In the genomic region with DNA sequence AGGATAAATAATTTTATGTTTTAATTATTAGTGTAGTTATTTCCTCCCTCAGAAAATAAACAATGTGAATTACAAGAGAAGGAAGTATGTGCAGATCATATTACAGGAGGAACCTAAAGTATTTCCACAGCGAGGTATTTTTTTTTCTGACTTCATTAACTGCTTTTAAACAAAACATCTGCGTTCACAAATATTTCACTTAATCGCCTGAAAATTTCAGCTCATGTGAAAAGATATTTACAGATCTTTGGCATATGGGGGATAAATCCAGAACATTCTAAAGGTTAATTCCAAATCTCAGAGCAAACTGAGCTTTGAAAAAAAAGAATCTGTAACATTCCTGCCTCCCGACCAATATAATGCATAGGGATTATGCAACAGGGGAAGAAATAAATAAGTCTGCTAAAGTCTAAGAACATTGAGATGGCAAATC, we compare ENCODE assay signal across 8 cellular contexts. TPM values are rescaled to one million over a fixed set of nuclear protein-coding genes. Genes with fewer than 3 reads are reported as not detected.
A peak's percentile ranks its signal among the peaks of the same experiment; 100 is the strongest.
DNase-seq lines count a peak whose midpoint lies in the region; ATAC-seq and TF ChIP-seq lines count a peak whose summit lies in the region.

No MANE protein-coding gene starts in this region.

- in situ Hi-C loops in mammary epithelial cell (cut with MboI; ENCODE audit: low sequenced_read_pairs in 2 of 2) = no loop called here

- H3K36me3 ChIP-seq in mammary epithelial cell (ENCODE audit: insufficient read depth, low read length) (peaks cover 6% of the 10 kb centered on the region), mucosa of stomach (ENCODE audit: control insufficient read depth, insufficient read depth, low read length) (no peaks in the 10 kb centered on the region), upper lobe of right lung (peaks cover 9% of the 10 kb centered on the region)

- no peak overlapping the region for H3K4me3 ChIP-seq in mammary epithelial cell (replicated peaks in 1 of 3; ENCODE audit: insufficient read depth in 1 of 3, low read depth in 2 of 3, low read length in 3 of 3)
- peak overlapping the region in 29 of 59 donors; percentile 0 to 52 (median 35) for H3K4me3 ChIP-seq in dorsolateral prefrontal cortex
- H3K4me3 ChIP-seq in mucosa of stomach (ENCODE audit: low read length) = no peak overlapping the region
- peak overlapping the region; percentile 37 for H3K4me3 ChIP-seq in upper lobe of right lung

- H2AFZ ChIP-seq in mammary epithelial cell (ENCODE audit: low read depth, low read length) = no peak overlapping the region

- H3K4me1 ChIP-seq in mammary epithelial cell (ENCODE audit: insufficient read depth, low read length) (no peaks in the 10 kb centered on the region), mucosa of stomach (ENCODE audit: control insufficient read depth, insufficient read depth, low read length) (peaks cover 21% of the 10 kb centered on the region), upper lobe of right lung (peaks cover 35% of the 10 kb centered on the region)

- TF ChIP-seq CTCF in MCF 10A (IDR thresholded peaks at IDR 0.05; ENCODE audit: unreplicated experiment) (no peak), mammary epithelial cell (conservative IDR thresholded peaks at IDR 0.05 in 1 of 2, IDR thresholded peaks at IDR 0.05 in 1 of 2; ENCODE audit: extremely low read depth in 1 of 2, insufficient read depth in 1 of 2, low read depth in 1 of 2, low read length in 2 of 2) (no peak), dorsolateral prefrontal cortex (IDR thresholded peaks at IDR 0.05 in 54 of 56, conservative IDR thresholded peaks at IDR 0.05 in 2 of 56; ENCODE audit: low read depth in 1 of 56, partially characterized antibody in 56 of 56) (no peak), upper lobe of right lung (IDR thresholded peaks at IDR 0.05) (no peak)

- no peaks in the 10 kb centered on the region for H3K9me3 ChIP-seq in mammary epithelial cell (replicated peaks; ENCODE audit: insufficient read depth, low read length)
- no peaks in the 10 kb centered on the region for H3K9me3 ChIP-seq in mucosa of stomach (ENCODE audit: control insufficient read depth, low read length)
- H3K9me3 ChIP-seq in upper lobe of right lung = no peaks in the 10 kb centered on the region

- H3K4me2 ChIP-seq in mammary epithelial cell (ENCODE audit: insufficient read depth, low read depth, low read length) = no peak overlapping the region

- CTCF ChIA-PET in MCF 10A (lab: Yijun Ruan, JAX) = interaction anchor here (0.6 to 2.8 kb wide), 3 partner anchors 74 to 90 kb away, joined by 3 to 7 read pairs (median 3); no protein-coding TSS in a partner anchor
- CTCF ChIA-PET in mammary epithelial cell (lab: Charles Lee; ENCODE audit: low non-redundant PET) = no interaction called here

- peak overlapping the region; percentile 58 for H3K4me3 Mint-ChIP-seq in MCF 10A (ENCODE audit: unreplicated experiment)
- H3K4me3 Mint-ChIP-seq in activated T-helper 2 cell treated with anti-CD3 and anti-CD28 coated beads, Interferon-gamma antibody, Interleukin-2, Interleukin-4, amounts not matched to agents 10 μg/mL and 5 μg/mL and 100 μg/mL, durations not matched to agents 14 hours and 24 hours and 36 hours (ENCODE audit: low read depth) = no peak overlapping the region
- H3K4me3 Mint-ChIP-seq in activated T-cell treated with anti-CD3 and anti-CD28 coated beads, Interleukin-2, amount 50 U/mL, for 4 hours = no peak overlapping the region

- BruUV-seq in MCF 10A (replicated peaks; lab: Mats Ljungman, UMichigan) (no TSS peak), mammary epithelial cell (replicated peaks; lab: Mats Ljungman, UMichigan) (no TSS peak)

- H4K20me1 ChIP-seq in mammary epithelial cell (ENCODE audit: insufficient read depth, low read length) = no peaks in the 10 kb centered on the region

- dilution Hi-C loops in mammary epithelial cell (cut with HindIII; ENCODE audit: low sequenced_read_pairs) = no loop called here

- no peak overlapping the region for H3K27ac ChIP-seq in mammary epithelial cell (ENCODE audit: insufficient read depth, low read depth, low read length)
- H3K27ac ChIP-seq in dorsolateral prefrontal cortex = peak overlapping the region; percentile 13 to 90 (median 76)
- peak overlapping the region; percentile 72 for H3K27ac ChIP-seq in upper lobe of right lung

- POLR2A ChIA-PET in MCF 10A (lab: Yijun Ruan, JAX) = interaction anchor here (0.6 to 4.6 kb wide), 15 partner anchors 9 to 125 kb away, joined by 3 to 48 read pairs (median 4); partner anchors contain the start of gene NT5C2

- no peaks in the 10 kb centered on the region for H3K27me3 Mint-ChIP-seq in MCF 10A (ENCODE audit: insufficient read depth, unreplicated experiment)
- H3K27me3 Mint-ChIP-seq in activated T-helper 2 cell treated with anti-CD3 and anti-CD28 coated beads, Interferon-gamma antibody, Interleukin-2, Interleukin-4, amounts not matched to agents 10 μg/mL and 5 μg/mL and 100 μg/mL, durations not matched to agents 14 hours and 24 hours and 36 hours (ENCODE audit: low read depth) = no peaks in the 10 kb centered on the region
- no peaks in the 10 kb centered on the region for H3K27me3 Mint-ChIP-seq in activated T-cell treated with anti-CD3 and anti-CD28 coated beads, Interleukin-2, amount 50 U/mL, for 4 hours (ENCODE audit: low read depth)

- H3K27me3 ChIP-seq in mammary epithelial cell (ENCODE audit: insufficient read depth, low read length) (no peaks in the 10 kb centered on the region), dorsolateral prefrontal cortex (no peaks in the 10 kb centered on the region), mucosa of stomach (ENCODE audit: control insufficient read depth, insufficient read depth, low read length) (no peaks in the 10 kb centered on the region), upper lobe of right lung (no peaks in the 10 kb centered on the region)

- peaks cover 18% of the 10 kb centered on the region for H3K4me1 Mint-ChIP-seq in MCF 10A (ENCODE audit: insufficient read depth, unreplicated experiment)
- peaks cover 2% of the 10 kb centered on the region for H3K4me1 Mint-ChIP-seq in activated T-helper 2 cell treated with anti-CD3 and anti-CD28 coated beads, Interferon-gamma antibody, Interleukin-2, Interleukin-4, amounts not matched to agents 10 μg/mL and 5 μg/mL and 100 μg/mL, durations not matched to agents 14 hours and 24 hours and 36 hours (ENCODE audit: low read depth)
- peaks cover 2% of the 10 kb centered on the region for H3K4me1 Mint-ChIP-seq in activated T-cell treated with anti-CD3 and anti-CD28 coated beads, Interleukin-2, amount 50 U/mL, for 4 hours (ENCODE audit: low read depth)

- H3K36me3 Mint-ChIP-seq in MCF 10A (ENCODE audit: insufficient read depth, unreplicated experiment) = peaks cover 30% of the 10 kb centered on the region
- peaks cover 47% of the 10 kb centered on the region for H3K36me3 Mint-ChIP-seq in activated T-helper 2 cell treated with anti-CD3 and anti-CD28 coated beads, Interferon-gamma antibody, Interleukin-2, Interleukin-4, amounts not matched to agents 10 μg/mL and 5 μg/mL and 100 μg/mL, durations not matched to agents 14 hours and 24 hours and 36 hours (ENCODE audit: low read depth)
- peaks cover 24% of the 10 kb centered on the region for H3K36me3 Mint-ChIP-seq in activated T-cell treated with anti-CD3 and anti-CD28 coated beads, Interleukin-2, amount 50 U/mL, for 4 hours (ENCODE audit: insufficient read depth)

- 92% methylated on average over 4 of the region's 4 CpGs for WGBS in mammary epithelial cell (ENCODE audit: low coverage, missing lambda C conversion rate)

- no peaks in the 10 kb centered on the region for H3K9me3 Mint-ChIP-seq in MCF 10A (ENCODE audit: unreplicated experiment)
- H3K9me3 Mint-ChIP-seq in activated T-helper 2 cell treated with anti-CD3 and anti-CD28 coated beads, Interferon-gamma antibody, Interleukin-2, Interleukin-4, amounts not matched to agents 10 μg/mL and 5 μg/mL and 100 μg/mL, durations not matched to agents 14 hours and 24 hours and 36 hours = no peaks in the 10 kb centered on the region
- no peaks in the 10 kb centered on the region for H3K9me3 Mint-ChIP-seq in activated T-cell treated with anti-CD3 and anti-CD28 coated beads, Interleukin-2, amount 50 U/mL, for 4 hours

- intact Hi-C loops in MCF 10A (cut with micrococcal nuclease) (no loop called here), mammary epithelial cell (cut with micrococcal nuclease) (no loop called here), dorsolateral prefrontal cortex (cut with DNase I) (no loop called here), upper lobe of right lung (cut with DNase I) (no loop called here)
- intact Hi-C loops in activated T-helper 2 cell treated with anti-CD3 and anti-CD28 coated beads, Interferon-gamma antibody, Interleukin-2, Interleukin-4, amounts not matched to agents 10 μg/mL and 5 μg/mL and 100 μg/mL, durations not matched to agents 14 hours and 24 hours and 36 hours (cut with micrococcal nuclease) = no loop called here

- H3K79me2 ChIP-seq in mammary epithelial cell (ENCODE audit: insufficient read depth, low read length) = peaks cover 20% of the 10 kb centered on the region

- DNase-seq in MCF 10A (ENCODE audit: unreplicated experiment) (peak; percentile 38), mammary epithelial cell (no peak), dorsolateral prefrontal cortex (no peak), upper lobe of right lung (no peak)
- no peak for DNase-seq in activated T-helper 2 cell treated with anti-CD3 and anti-CD28 coated beads, Interferon-gamma antibody, Interleukin-2, Interleukin-4, amounts not matched to agents 10 μg/mL and 5 μg/mL and 100 μg/mL, durations not matched to agents 14 hours and 24 hours and 36 hours (ENCODE audit: low spot score)
- DNase-seq in activated T-cell treated with anti-CD3 and anti-CD28 coated beads, Interleukin-2, amount 50 U/mL, for 4 hours = no peak

- ATAC-seq in upper lobe of right lung = no peak
- no peak for ATAC-seq in HG02588 (IDR thresholded peaks at IDR 0.05; ENCODE audit: unreplicated experiment)
- ATAC-seq in activated T-cell treated with anti-CD3 and anti-CD28 coated beads, Interleukin-2, amount 50 U/mL, for 4 hours = no peak

- no peak overlapping the region for H3K9ac ChIP-seq in mammary epithelial cell (ENCODE audit: insufficient read depth, low read length)
- peak overlapping the region; percentile 36 for H3K9ac ChIP-seq in mucosa of stomach (ENCODE audit: low read length)

- peak overlapping the region; percentile 82 for H3K27ac Mint-ChIP-seq in MCF 10A (ENCODE audit: low read depth, unreplicated experiment)
- no peak overlapping the region for H3K27ac Mint-ChIP-seq in activated T-helper 2 cell treated with anti-CD3 and anti-CD28 coated beads, Interferon-gamma antibody, Interleukin-2, Interleukin-4, amounts not matched to agents 10 μg/mL and 5 μg/mL and 100 μg/mL, durations not matched to agents 14 hours and 24 hours and 36 hours

RNA-seq across cellular contexts. Expression of gene NT5C2, which starts 39.3 kb away (rescaled TPM):
- total RNA-seq in MCF 10A (2022) (52.2 and 53.6 TPM in 2 replicates), mammary epithelial cell (10 to 100 TPM; 53.2 to 62.4 TPM), dorsolateral prefrontal cortex (100 to 1,000 TPM in 49 of 120 experiments, 10 to 100 TPM in 71; 53.5 to 160 (median 97.7) TPM), upper lobe of right lung (92.7 TPM)
- 31.4 TPM for polyA plus RNA-seq in mammary epithelial cell
- polyA minus RNA-seq in mammary epithelial cell = 29.7 TPM
- total RNA-seq in activated T-helper 2 cell treated with anti-CD3 and anti-CD28 coated beads, Interferon-gamma antibody, Interleukin-2, Interleukin-4, amounts not matched to agents 10 μg/mL and 5 μg/mL and 100 μg/mL, durations not matched to agents 14 hours and 24 hours and 36 hours = 58.1 and 60.6 TPM in 2 replicates
- total RNA-seq in activated T-cell treated with anti-CD3 and anti-CD28 coated beads, Interleukin-2, amount 50 U/mL, for 4 hours = 10 to 100 TPM; 34.7 to 45.9 (median 41.3) TPM
